29 cellular contexts compared by ENCODE assay signal in the genomic region with DNA sequence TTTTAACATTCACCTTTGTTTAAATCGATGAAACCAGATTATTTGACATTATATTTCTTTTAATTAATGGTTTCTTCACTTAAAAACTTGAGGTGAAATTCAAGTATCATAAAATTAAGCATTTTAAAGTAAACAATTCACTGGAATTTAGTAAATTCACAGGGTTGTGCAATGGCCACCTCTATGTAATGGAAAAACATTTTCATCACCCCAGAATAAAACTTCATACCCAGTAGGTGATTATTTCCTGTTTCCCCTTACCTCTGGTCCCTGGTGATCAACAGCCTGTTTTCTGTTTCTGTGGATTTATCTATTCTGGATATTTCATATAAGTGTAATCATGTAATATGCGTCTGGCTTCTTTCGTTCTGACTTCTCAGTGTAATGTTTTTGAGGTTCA. TPM values are rescaled to one million over a fixed set of nuclear protein-coding genes. Genes with fewer than 3 reads are reported as not detected.
DNase-seq lines count a peak whose midpoint lies in the region; ATAC-seq and TF ChIP-seq lines count a peak whose summit lies in the region.
"Had no signal": no experiment of that assay in that cellular context is flagged by ENCODE, and none has a peak within 500 bp of the region (broad histone marks: within the 10 kb centered on the region; RNA-seq: fewer than 3 reads in every experiment).

No MANE protein-coding gene starts in this region.

- H3K4me1 Mint-ChIP-seq in activated T-cell treated with anti-CD3 and anti-CD28 coated beads, Interleukin-2, amount 50 U/mL, for 24 hours (ENCODE audit: low read depth): peaks cover 35% of the 10 kb centered on the region
- H3K4me1 Mint-ChIP-seq in activated T-cell treated with anti-CD3 and anti-CD28 coated beads, Interleukin-2, amount 50 U/mL, for 4 hours (ENCODE audit: low read depth): peaks cover 23% of the 10 kb centered on the region
- peaks cover 27% of the 10 kb centered on the region for H3K4me1 Mint-ChIP-seq in CD8-positive, alpha-beta T cell (ENCODE audit: low read depth)
- H3K4me1 Mint-ChIP-seq in activated naive CD8-positive, alpha-beta T cell treated with anti-CD3 and anti-CD28 coated beads, Interleukin-2, amount 50 U/mL, for 24 hours: peaks cover 27% of the 10 kb centered on the region
- H3K4me1 Mint-ChIP-seq in naive B cell: peaks cover 13 to 21% (median 13%) of the 10 kb centered on the region in 3 donors

- in situ Hi-C loops in mammary epithelial cell (cut with MboI; ENCODE audit: low sequenced_read_pairs in 2 of 2): no loop called here

- H3K9ac ChIP-seq in mammary epithelial cell (ENCODE audit: insufficient read depth, low read length): no peak overlapping the region
- H3K9ac ChIP-seq: BLaER1 treated with 17β-estradiol and CSF1 and Interleukin-3, amounts not matched to agents 10 nM and 100 nM; SK-N-SH had no signal

- peaks cover 91% of the 10 kb centered on the region for H3K36me3 Mint-ChIP-seq in activated T-cell treated with anti-CD3 and anti-CD28 coated beads, Interleukin-2, amount 50 U/mL, for 24 hours (ENCODE audit: low read depth)
- H3K36me3 Mint-ChIP-seq in activated T-cell treated with anti-CD3 and anti-CD28 coated beads, Interleukin-2, amount 50 U/mL, for 4 hours (ENCODE audit: insufficient read depth): peaks cover 36% of the 10 kb centered on the region
- peaks cover 70% of the 10 kb centered on the region for H3K36me3 Mint-ChIP-seq in CD8-positive, alpha-beta T cell
- H3K36me3 Mint-ChIP-seq in activated naive CD8-positive, alpha-beta T cell treated with anti-CD3 and anti-CD28 coated beads, Interleukin-2, amount 50 U/mL, for 24 hours (ENCODE audit: low read depth): peaks cover 49% of the 10 kb centered on the region
- H3K36me3 Mint-ChIP-seq in naive B cell: peaks cover 8 to 23% of the 10 kb centered on the region in 2 donors

- H3K4me3 ChIP-seq in CD8-positive, alpha-beta T cell (ENCODE audit: low read depth, low read length): no peak overlapping the region
- H3K4me3 ChIP-seq in mammary epithelial cell (replicated peaks in 1 of 3; ENCODE audit: insufficient read depth in 1 of 3, low read depth in 2 of 3, low read length in 3 of 3): no peak overlapping the region
- H3K4me3 ChIP-seq: BLaER1 treated with 17β-estradiol and CSF1 and Interleukin-3, amounts not matched to agents 10 nM and 100 nM; breast epithelium; colonic mucosa; esophagus muscularis mucosa; transverse colon had no signal

- H3K27ac Mint-ChIP-seq in activated T-cell treated with anti-CD3 and anti-CD28 coated beads, Interleukin-2, amount 50 U/mL, for 24 hours: peak overlapping the region; percentile 77
- peak overlapping the region; percentile 28 for H3K27ac Mint-ChIP-seq in CD8-positive, alpha-beta T cell
- peak overlapping the region; percentile 72 for H3K27ac Mint-ChIP-seq in activated naive CD8-positive, alpha-beta T cell treated with anti-CD3 and anti-CD28 coated beads, Interleukin-2, amount 50 U/mL, for 24 hours
- H3K27ac Mint-ChIP-seq in naive B cell: peak overlapping the region in 4 of 6 donors; percentile 19 to 77 (median 52)
- H3K27ac Mint-ChIP-seq: T-helper 1 cell treated with Interleukin-12 subunit alpha and Interleukin-12 subunit beta and Interleukin-4 antibody, amounts not matched to agents 30 μg/mL and 1 μg/mL, for 36 hours had no signal

- 97% methylated on average over 3 of the region's 3 CpGs for WGBS in mammary epithelial cell (ENCODE audit: low coverage, missing lambda C conversion rate)

- POLR2A ChIA-PET in CD8-positive, alpha-beta T cell (lab: Charles Lee): interaction anchor here (0.7 kb wide), 1 partner anchor 9 kb away, joined by 3 read pairs; no protein-coding TSS in a partner anchor
- POLR2A ChIA-PET in GM10248 (lab: Yijun Ruan, JAX): interaction anchor here (0.6 kb wide), 1 partner anchor 196 kb away, joined by 8 read pairs; no protein-coding TSS in a partner anchor

- CTCF ChIA-PET in CD8-positive, alpha-beta T cell (lab: Charles Lee): interaction anchor here (1.4 kb wide), 1 partner anchor 33 kb away, joined by 3 read pairs; no protein-coding TSS in a partner anchor
- CTCF ChIA-PET in mammary epithelial cell (lab: Charles Lee; ENCODE audit: low non-redundant PET) (no interaction called here), GM10248 (lab: Yijun Ruan, JAX) (interaction anchor here (2.6 kb wide), 1 partner anchor 9 kb away, joined by 8 read pairs; no protein-coding TSS in a partner anchor)

- H3K4me2 ChIP-seq in mammary epithelial cell (ENCODE audit: insufficient read depth, low read depth, low read length): no peak overlapping the region
- H3K4me2 ChIP-seq: BLaER1 treated with 17β-estradiol and CSF1 and Interleukin-3, amounts not matched to agents 10 nM and 100 nM; SK-N-SH had no signal

- H3K79me2 ChIP-seq in mammary epithelial cell (ENCODE audit: insufficient read depth, low read length): peaks cover 84% of the 10 kb centered on the region

- no peak for DNase-seq in activated T-cell treated with anti-CD3 and anti-CD28 coated beads, Interleukin-2, amount 50 U/mL, for 24 hours
- DNase-seq in activated T-cell treated with anti-CD3 and anti-CD28 coated beads, Interleukin-2, amount 50 U/mL, for 4 hours: no peak
- no peak for DNase-seq in CD8-positive, alpha-beta T cell
- DNase-seq in activated naive CD8-positive, alpha-beta T cell treated with anti-CD3 and anti-CD28 coated beads, Interleukin-2, amount 50 U/mL, for 24 hours: no peak
- DNase-seq in naive B cell: no peak
- no peak for DNase-seq in mammary epithelial cell
- DNase-seq in hepatic stellate cell (ENCODE audit: low spot score): no peak
- DNase-seq in GM10248 (ENCODE audit: extremely low spot score): no peak
- DNase-seq: activated CD4-positive, alpha-beta T cell treated with anti-CD3 and anti-CD28 coated beads for 4 hours; activated CD8-positive, alpha-beta memory T cell treated with anti-CD3 and anti-CD28 coated beads, Interleukin-2, amount 50 U/mL, for 4 hours; activated gamma-delta T cell; colonic mucosa; DMS79 treated with DMSO at 0.1 percent for 48 hours; endodermal cell; H9; islet precursor cell; left ventricle myocardium superior; midbrain; naive thymus-derived CD8-positive, alpha-beta T cell; NCI-H146; NCI-H2107; NCI-H446; NCI-H82; SK-N-SH; transverse colon had no signal

- no peak for TF ChIP-seq CTCF in CD8-positive, alpha-beta T cell (IDR thresholded peaks at IDR 0.05)
- no peak for TF ChIP-seq CTCF in mammary epithelial cell (conservative IDR thresholded peaks at IDR 0.05 in 1 of 2, IDR thresholded peaks at IDR 0.05 in 1 of 2; ENCODE audit: extremely low read depth in 1 of 2, insufficient read depth in 1 of 2, low read depth in 1 of 2, low read length in 2 of 2)
- TF ChIP-seq CTCF in GM10248 (IDR thresholded peaks at IDR 0.05; ENCODE audit: control extremely low read depth, extremely low read depth, low read depth, missing control alignments): no peak

- no peak for ATAC-seq in activated T-cell treated with anti-CD3 and anti-CD28 coated beads, Interleukin-2, amount 50 U/mL, for 4 hours
- ATAC-seq in CD8-positive, alpha-beta T cell: no peak
- no peak for ATAC-seq in activated naive CD8-positive, alpha-beta T cell treated with anti-CD3 and anti-CD28 coated beads, Interleukin-2, amount 50 U/mL, for 24 hours
- ATAC-seq in naive B cell (ENCODE audit: low read depth in 2 of 2): no peak
- ATAC-seq: left ventricle myocardium superior; naive thymus-derived CD8-positive, alpha-beta T cell had no signal

- H3K4me3 Mint-ChIP-seq in activated T-cell treated with anti-CD3 and anti-CD28 coated beads, Interleukin-2, amount 50 U/mL, for 24 hours: no peak overlapping the region
- H3K4me3 Mint-ChIP-seq in activated T-cell treated with anti-CD3 and anti-CD28 coated beads, Interleukin-2, amount 50 U/mL, for 4 hours: no peak overlapping the region
- H3K4me3 Mint-ChIP-seq in CD8-positive, alpha-beta T cell: no peak overlapping the region
- no peak overlapping the region for H3K4me3 Mint-ChIP-seq in activated naive CD8-positive, alpha-beta T cell treated with anti-CD3 and anti-CD28 coated beads, Interleukin-2, amount 50 U/mL, for 24 hours
- H3K4me3 Mint-ChIP-seq in naive B cell: no peak overlapping the region
- H3K4me3 Mint-ChIP-seq: endodermal cell; H9; naive thymus-derived CD8-positive, alpha-beta T cell; T-helper 1 cell treated with Interleukin-12 subunit alpha and Interleukin-12 subunit beta and Interleukin-4 antibody, amounts not matched to agents 30 μg/mL and 1 μg/mL, for 36 hours had no signal

- no peaks in the 10 kb centered on the region for H3K27me3 Mint-ChIP-seq in activated T-cell treated with anti-CD3 and anti-CD28 coated beads, Interleukin-2, amount 50 U/mL, for 24 hours
- H3K27me3 Mint-ChIP-seq in activated T-cell treated with anti-CD3 and anti-CD28 coated beads, Interleukin-2, amount 50 U/mL, for 4 hours (ENCODE audit: low read depth): no peaks in the 10 kb centered on the region
- no peaks in the 10 kb centered on the region for H3K27me3 Mint-ChIP-seq in CD8-positive, alpha-beta T cell (ENCODE audit: low read depth)
- no peaks in the 10 kb centered on the region for H3K27me3 Mint-ChIP-seq in activated naive CD8-positive, alpha-beta T cell treated with anti-CD3 and anti-CD28 coated beads, Interleukin-2, amount 50 U/mL, for 24 hours
- no peaks in the 10 kb centered on the region for H3K27me3 Mint-ChIP-seq in naive B cell
- H3K27me3 Mint-ChIP-seq: naive thymus-derived CD8-positive, alpha-beta T cell had no signal

- peaks cover 12% of the 10 kb centered on the region for H3K36me3 ChIP-seq in CD8-positive, alpha-beta T cell (ENCODE audit: insufficient read depth, low read length)
- H3K36me3 ChIP-seq in mammary epithelial cell (ENCODE audit: insufficient read depth, low read length): peaks cover 29% of the 10 kb centered on the region
- H3K36me3 ChIP-seq: breast epithelium, colonic mucosa had no signal

- dilution Hi-C loops in mammary epithelial cell (cut with HindIII; ENCODE audit: low sequenced_read_pairs): no loop called here

- no peaks in the 10 kb centered on the region for H3K27me3 ChIP-seq in CD8-positive, alpha-beta T cell (ENCODE audit: insufficient read depth, low read length)
- H3K27me3 ChIP-seq in mammary epithelial cell (ENCODE audit: insufficient read depth, low read length): no peaks in the 10 kb centered on the region
- H3K27me3 ChIP-seq: BLaER1 treated with 17β-estradiol and CSF1 and Interleukin-3, amounts not matched to agents 10 nM and 100 nM; breast epithelium; colonic mucosa; esophagus muscularis mucosa; transverse colon had no signal

- H3K4me1 ChIP-seq in CD8-positive, alpha-beta T cell (ENCODE audit: insufficient read depth, low read length): no peaks in the 10 kb centered on the region
- no peaks in the 10 kb centered on the region for H3K4me1 ChIP-seq in mammary epithelial cell (ENCODE audit: insufficient read depth, low read length)
- H3K4me1 ChIP-seq: BLaER1 treated with 17β-estradiol and CSF1 and Interleukin-3, amounts not matched to agents 10 nM and 100 nM; breast epithelium; colonic mucosa had no signal

- H3K9me3 Mint-ChIP-seq in activated T-cell treated with anti-CD3 and anti-CD28 coated beads, Interleukin-2, amount 50 U/mL, for 24 hours: no peaks in the 10 kb centered on the region
- H3K9me3 Mint-ChIP-seq in activated T-cell treated with anti-CD3 and anti-CD28 coated beads, Interleukin-2, amount 50 U/mL, for 4 hours: no peaks in the 10 kb centered on the region
- H3K9me3 Mint-ChIP-seq in CD8-positive, alpha-beta T cell: no peaks in the 10 kb centered on the region
- H3K9me3 Mint-ChIP-seq in activated naive CD8-positive, alpha-beta T cell treated with anti-CD3 and anti-CD28 coated beads, Interleukin-2, amount 50 U/mL, for 24 hours: no peaks in the 10 kb centered on the region
- H3K9me3 Mint-ChIP-seq in naive B cell: no peaks in the 10 kb centered on the region
- H3K9me3 Mint-ChIP-seq: endodermal cell; H9; naive thymus-derived CD8-positive, alpha-beta T cell; T-helper 1 cell treated with Interleukin-12 subunit alpha and Interleukin-12 subunit beta and Interleukin-4 antibody, amounts not matched to agents 30 μg/mL and 1 μg/mL, for 36 hours had no signal

- BruUV-seq in mammary epithelial cell (replicated peaks; lab: Mats Ljungman, UMichigan): no TSS peak

- H3K9me3 ChIP-seq in CD8-positive, alpha-beta T cell (ENCODE audit: low read length): no peaks in the 10 kb centered on the region
- H3K9me3 ChIP-seq in mammary epithelial cell (replicated peaks; ENCODE audit: insufficient read depth, low read length): no peaks in the 10 kb centered on the region
- H3K9me3 ChIP-seq: BLaER1 treated with 17β-estradiol and CSF1 and Interleukin-3, amounts not matched to agents 10 nM and 100 nM; breast epithelium; colonic mucosa; esophagus muscularis mucosa; SK-N-SH; transverse colon had no signal

- no peak overlapping the region for H3K27ac ChIP-seq in CD8-positive, alpha-beta T cell (ENCODE audit: low read depth, low read length)
- H3K27ac ChIP-seq in mammary epithelial cell (ENCODE audit: insufficient read depth, low read depth, low read length): no peak overlapping the region
- H3K27ac ChIP-seq: BLaER1 treated with 17β-estradiol and CSF1 and Interleukin-3, amounts not matched to agents 10 nM and 100 nM; breast epithelium; colonic mucosa; transverse colon had no signal

- no peaks in the 10 kb centered on the region for H4K20me1 ChIP-seq in mammary epithelial cell (ENCODE audit: insufficient read depth, low read length)

- intact Hi-C loops in CD8-positive, alpha-beta T cell (cut with DNase I, micrococcal nuclease): no loop called here
- intact Hi-C loops in mammary epithelial cell (cut with micrococcal nuclease): no loop called here

- no peak overlapping the region for H2AFZ ChIP-seq in mammary epithelial cell (ENCODE audit: low read depth, low read length)

RNA-seq across cellular contexts. Expression of gene HSPA4, which starts 27.2 kb away (rescaled TPM):
- total RNA-seq in activated T-cell treated with anti-CD3 and anti-CD28 coated beads, Interleukin-2, amount 50 U/mL, for 4 hours: 100 to 1,000 TPM; 258 to 302 (median 277) TPM
- 10 to 100 TPM; 24.4 to 29.7 TPM for total RNA-seq in CD8-positive, alpha-beta T cell
- polyA plus RNA-seq in naive B cell (ENCODE audit: low read depth in 6 of 6) (100 to 1,000 TPM in 2 of 6 donors, 10 to 100 TPM in 4; 92.4 to 113 (median 96.2) TPM), mammary epithelial cell (50.3 TPM)
- total RNA-seq in mammary epithelial cell: 100 to 1,000 TPM; 137 to 189 TPM
- 86.8 TPM for polyA minus RNA-seq in mammary epithelial cell

RNA-seq across cellular contexts. Expression of gene ZCCHC10, which starts 52.7 kb away (rescaled TPM):
- total RNA-seq in activated T-cell treated with anti-CD3 and anti-CD28 coated beads, Interleukin-2, amount 50 U/mL, for 4 hours: 10 to 100 TPM; 29.2 to 33.9 (median 31.7) TPM
- total RNA-seq in CD8-positive, alpha-beta T cell: 10 to 100 TPM; 22.3 to 22.7 TPM
- polyA plus RNA-seq in naive B cell (ENCODE audit: low read depth in 6 of 6): 100 to 1,000 TPM in 5 of 6 donors, 10 to 100 TPM in 1; 87.0 to 209 (median 123) TPM
- 10 to 100 TPM; 12.3 to 20.1 TPM for total RNA-seq in mammary epithelial cell
- polyA plus RNA-seq in mammary epithelial cell: 33.4 TPM
- 26.9 TPM for polyA minus RNA-seq in mammary epithelial cell

Comparison
In these comparisons a context has a peak if more than half of its experiments do, and no peak if none do; other contexts are left out.
1. RNA of gene HSPA4, which starts 27.2 kb away (total RNA-seq): 258 to 302 TPM in activated T-cell treated with anti-CD3 and anti-CD28 coated beads, Interleukin-2, amount 50 U/mL, for 4 hours and 137 to 189 TPM in mammary epithelial cell; 24.4 to 29.7 TPM in CD8-positive, alpha-beta T cell; every median in the first group is over 4 times any median in the second.
2. Peak in every context shown above with its lines, with median percentiles within 50 percentile points of each other: H3K27ac Mint-ChIP-seq.